ENCODE assay signal across 8 cellular contexts in genomic region chr5:177427211-177427822, GRCh38. TPM values are rescaled to one million over a fixed set of nuclear protein-coding genes. Genes with fewer than 3 reads are reported as not detected.
A peak's percentile ranks its signal among the peaks of the same experiment; 100 is the strongest.
DNase-seq lines count a peak whose midpoint lies in the region; ATAC-seq, FAIRE-seq and TF ChIP-seq lines count a peak whose summit lies in the region.

No MANE protein-coding gene starts in this region.

- TF ChIP-seq POLR2A in HCT116 (IDR thresholded peaks at IDR 0.05; ENCODE audit: borderline replicate concordance, extremely low read depth, insufficient read depth, insufficient read length) (no peak), HepG2 (IDR thresholded peaks at IDR 0.05; ENCODE audit: insufficient read depth in 1 of 2, low read depth in 2 of 2, low read length in 2 of 2) (no peak), upper lobe of left lung (IDR thresholded peaks at IDR 0.05) (no peak)

- H2AFZ ChIP-seq in HCT116 (ENCODE audit: low read depth, low read length, poor library complexity, severe bottlenecking) (no peak overlapping the region), astrocyte (ENCODE audit: low read depth, low read length) (no peak overlapping the region), HepG2 (ENCODE audit: low read length) (no peak overlapping the region)

- no peak for TF ChIP-seq RAD21 in HCT116 (IDR thresholded peaks at IDR 0.05; ENCODE audit: low read depth)
- TF ChIP-seq RAD21 in HepG2 (CRISPR knock-in tag; IDR thresholded peaks at IDR 0.05), result no peak

- WGBS in HepG2 (ENCODE audit: low lambda C conversion rate), result 1% methylated on average over 7 of the region's 11 CpGs
- 14% methylated on average over 11 of the region's 11 CpGs; no CpG with 5 or more reads in 1 of the 2 donors for WGBS in upper lobe of left lung, 2 donors

- H3K27ac ChIP-seq in HCT116 (ENCODE audit: low read depth, low read length), result peak overlapping the region; percentile 94
- H3K27ac ChIP-seq in astrocyte (ENCODE audit: low read depth, low read length), result peak overlapping the region; percentile 58
- peak overlapping the region; percentile 83 for H3K27ac ChIP-seq in HepG2 (ENCODE audit: extremely low read length, insufficient read depth, low read length)
- peak overlapping the region; percentile 90 to 94 (median 92) for H3K27ac ChIP-seq in upper lobe of left lung

- no peak for ATAC-seq in HCT116
- ATAC-seq in HepG2, result no peak
- ATAC-seq in upper lobe of left lung (ENCODE audit: low FRiP score in 2 of 2), result no peak

- H3K9ac ChIP-seq in HCT116 (ENCODE audit: low read length), result peak overlapping the region; percentile 98
- H3K9ac ChIP-seq in astrocyte (ENCODE audit: low read length), result peak overlapping the region; percentile 93
- peak overlapping the region; percentile 96 for H3K9ac ChIP-seq in HepG2 (ENCODE audit: insufficient read depth, low read depth, low read length)

- DNase-seq in AG10803 (ENCODE audit: low read depth), result no peak
- DNase-seq in HCT116 (ENCODE audit: low read depth, low spot score), result no peak
- DNase-seq in astrocyte (ENCODE audit: low read depth), result no peak
- DNase-seq in HepG2 (ENCODE audit: low spot score), result no peak
- DNase-seq in upper lobe of left lung, result no peak
- DNase-seq in NCI-H2081 treated with DMSO at 0.1 percent for 48 hours (lab: John Stamatoyannopoulos, UW), result no peak
- DNase-seq in GM19239 (ENCODE audit: insufficient read length, low spot score), result no peak
- no peak for DNase-seq in iPS-NIHi11 (ENCODE audit: low spot score)

- TF ChIP-seq EP300 in HepG2 (IDR thresholded peaks at IDR 0.05; ENCODE audit: low read depth in 2 of 2, low read length in 2 of 2) (no peak), HepG2 (CRISPR knock-in tag; IDR thresholded peaks at IDR 0.05; ENCODE audit: borderline replicate concordance) (no peak), upper lobe of left lung (IDR thresholded peaks at IDR 0.05) (no peak)

- peaks cover 6% of the 10 kb centered on the region for H3K27me3 Mint-ChIP-seq in astrocyte (ENCODE audit: low read depth, unreplicated experiment)

- peaks cover 4% of the 10 kb centered on the region for H3K36me3 Mint-ChIP-seq in astrocyte (ENCODE audit: low read depth, unreplicated experiment)

- no peak for FAIRE-seq in astrocyte (lab: Jason Lieb, UNC)
- FAIRE-seq in HepG2 (lab: Jason Lieb, UNC), result no peak
- no peak for FAIRE-seq in GM19239 (lab: Jason Lieb, UNC)

- peak overlapping the region; percentile 86 for H3K4me3 Mint-ChIP-seq in astrocyte (ENCODE audit: unreplicated experiment)

- H3K4me1 Mint-ChIP-seq in astrocyte (ENCODE audit: low read depth, unreplicated experiment), result peaks cover 9% of the 10 kb centered on the region

- CTCF ChIA-PET in HCT116 (lab: Charles Lee) (interaction anchor here (1.3 to 2.3 kb wide), 4 partner anchors 23 to 118 kb away, joined by 6 to 20 read pairs (median 9); no protein-coding TSS in a partner anchor), HepG2 (lab: Yijun Ruan, JAX; ENCODE audit: low intra/inter-chr PET ratio, low total read pairs) (interaction anchor here (1.2 kb wide), 1 partner anchor 28 kb away, joined by 5 read pairs; no protein-coding TSS in a partner anchor)

- intact Hi-C loops in HCT116 (cut with micrococcal nuclease), result no loop called here
- intact Hi-C loops in HepG2 (cut with micrococcal nuclease; ENCODE audit: unreplicated experiment), result no loop called here

- peak overlapping the region; percentile 50 for H3K27ac Mint-ChIP-seq in astrocyte (ENCODE audit: unreplicated experiment)

- peaks cover 15 to 28% of the 10 kb centered on the region in 2 experiments for H3K4me1 ChIP-seq in HCT116 (ENCODE audit: control insufficient read depth in 1 of 2, insufficient read depth in 2 of 2, low read length in 2 of 2)
- peaks cover 13% of the 10 kb centered on the region for H3K4me1 ChIP-seq in astrocyte (ENCODE audit: insufficient read depth, low read length)
- H3K4me1 ChIP-seq in HepG2 (ENCODE audit: insufficient read depth, low read length), result peaks cover 43% of the 10 kb centered on the region
- H3K4me1 ChIP-seq in upper lobe of left lung, result peaks cover 49 to 63% (median 57%) of the 10 kb centered on the region in 4 donors

- H3K4me3 ChIP-seq in AG10803 (ENCODE audit: low read length) (peak overlapping the region; percentile 74), HCT116 (replicated peaks in 1 of 2; ENCODE audit: low read depth in 1 of 2, low read length in 2 of 2) (peak overlapping the region; percentile 80 to 98), astrocyte (ENCODE audit: insufficient read depth, low read depth, low read length) (peak overlapping the region; percentile 76), HepG2 (replicated peaks in 1 of 3; ENCODE audit: insufficient read depth in 1 of 3, low read depth in 2 of 3, low read length in 3 of 3) (peak overlapping the region; percentile 69 to 87 (median 76)), upper lobe of left lung (peak overlapping the region; percentile 62 to 90 (median 85))

- H3K27me3 ChIP-seq in HCT116 (ENCODE audit: insufficient read depth, low read length), result no peaks in the 10 kb centered on the region
- no peaks in the 10 kb centered on the region for H3K27me3 ChIP-seq in astrocyte (ENCODE audit: insufficient read depth, low read length)
- H3K27me3 ChIP-seq in HepG2 (ENCODE audit: control insufficient read depth in 1 of 2, insufficient read depth in 2 of 2, low read length in 2 of 2), result peaks cover 0 to 9% of the 10 kb centered on the region in 2 experiments; a peak in 1 of 5 replicates
- no peaks in the 10 kb centered on the region for H3K27me3 ChIP-seq in upper lobe of left lung

- BruUV-seq in HCT116 (replicated peaks; lab: Mats Ljungman, UMichigan), result TSS peak; percentile 66
- TSS peak; percentile 74 for BruUV-seq in HepG2 (replicated peaks; lab: Mats Ljungman, UMichigan)

- peaks cover 7 to 13% of the 10 kb centered on the region in 2 experiments; a peak in 2 of 4 replicates for H3K36me3 ChIP-seq in HCT116 (ENCODE audit: control insufficient read depth in 1 of 2, insufficient read depth in 2 of 2, low read length in 2 of 2)
- H3K36me3 ChIP-seq in astrocyte (ENCODE audit: insufficient read depth, low read length), result no peaks in the 10 kb centered on the region
- peaks cover 3 to 8% of the 10 kb centered on the region in 2 experiments; a peak in 3 of 5 replicates for H3K36me3 ChIP-seq in HepG2 (replicated peaks in 1 of 2; ENCODE audit: control insufficient read depth in 1 of 2, insufficient read depth in 2 of 2, low read length in 2 of 2)
- peaks cover 2 to 21% (median 18%) of the 10 kb centered on the region in 4 donors for H3K36me3 ChIP-seq in upper lobe of left lung

- H3K79me2 ChIP-seq in HCT116 (ENCODE audit: insufficient read depth, low read length), result peaks cover 39% of the 10 kb centered on the region
- peaks cover 38% of the 10 kb centered on the region for H3K79me2 ChIP-seq in astrocyte (ENCODE audit: insufficient read depth, low read length)
- H3K79me2 ChIP-seq in HepG2 (ENCODE audit: insufficient read depth, low read length), result peaks cover 14% of the 10 kb centered on the region

- RAD21 ChIA-PET in HCT116 (lab: Charles Lee; ENCODE audit: low non-redundant PET in 1 of 2, low total read pairs in 2 of 2, uncharacterized antibody in 2 of 2, unreplicated experiment in 2 of 2), result interaction anchor here (1.4 to 1.7 kb wide), 2 partner anchors 23 to 37 kb away, joined by 3 read pairs; no protein-coding TSS in a partner anchor

- H4K20me1 ChIP-seq in HCT116 (ENCODE audit: insufficient read depth) (no peaks in the 10 kb centered on the region), astrocyte (ENCODE audit: insufficient read depth, low read length) (peaks cover 44% of the 10 kb centered on the region), HepG2 (ENCODE audit: insufficient read depth, low read length) (no peaks in the 10 kb centered on the region)

- no peak for TF ChIP-seq CTCF in AG10803 (conservative IDR thresholded peaks at IDR 0.05; ENCODE audit: low read length)
- TF ChIP-seq CTCF in HCT116 (IDR thresholded peaks at IDR 0.05 in 2 of 3, conservative IDR thresholded peaks at IDR 0.05 in 1 of 3; ENCODE audit: borderline replicate concordance in 1 of 3, insufficient read depth in 1 of 3, low read depth in 2 of 3, low read length in 2 of 3), result no peak
- TF ChIP-seq CTCF in astrocyte (IDR thresholded peaks at IDR 0.05; ENCODE audit: insufficient read depth, low read depth, low read length), result no peak
- 0 out of 2 replicates have a peak, but pooled peaks have one; percentile 0 for TF ChIP-seq CTCF in HepG2 (CRISPR knock-in tag; IDR thresholded peaks at IDR 0.05)
- TF ChIP-seq CTCF in upper lobe of left lung (IDR thresholded peaks at IDR 0.05), result no peak

- no peaks in the 10 kb centered on the region for H3K9me3 Mint-ChIP-seq in astrocyte (ENCODE audit: unreplicated experiment)

- H3K4me2 ChIP-seq in HCT116 (ENCODE audit: low read length) (peak overlapping the region; percentile 100), astrocyte (ENCODE audit: low read length) (peak overlapping the region; percentile 96), HepG2 (ENCODE audit: low read depth, low read length) (peak overlapping the region; percentile 95)

- H3K9me3 ChIP-seq in HCT116 (ENCODE audit: control insufficient read depth in 1 of 2, insufficient read depth in 1 of 2, low read depth in 1 of 2, low read length in 2 of 2) (no peaks in the 10 kb centered on the region), astrocyte (ENCODE audit: insufficient read depth, low read depth, low read length) (no peaks in the 10 kb centered on the region), HepG2 (ENCODE audit: low read length) (no peaks in the 10 kb centered on the region), upper lobe of left lung (no peaks in the 10 kb centered on the region)

- H3K9me2 ChIP-seq in HCT116 (ENCODE audit: insufficient read depth), result no peaks in the 10 kb centered on the region

- POLR2A ChIA-PET in HCT116 (lab: Charles Lee) (interaction anchor here (0.9 to 2.0 kb wide), 7 partner anchors 10 to 26 kb away, joined by 3 to 15 read pairs (median 7); no protein-coding TSS in a partner anchor), HepG2 (lab: Yijun Ruan, JAX) (interaction anchor here (1.1 to 2.9 kb wide), 12 partner anchors 9 to 60 kb away, joined by 3 to 30 read pairs (median 9); no protein-coding TSS in a partner anchor)

- in situ Hi-C loops in HepG2 (cut with HindIII; ENCODE audit: extremely low pct_ligation_motif_present, low pct_unique_long_range_greater_than_20kb), result no loop called here

RNA-seq across cellular contexts. Expression of gene GRK6, which starts 0.8 kb away (rescaled TPM):
- 89.3 TPM for total RNA-seq in HCT116 (2021; ENCODE audit: unreplicated experiment)
- 88.3 and 90.2 TPM in 2 replicates for polyA plus RNA-seq in HCT116 (2012)
- total RNA-seq in astrocyte, result 19.7 and 25.9 TPM in 2 replicates
- total RNA-seq in HepG2 (2016; rRNA removed; fragmentation: Illumina TruSeq; extraction: Trizol), result 16.1 and 19.9 TPM in 2 replicates
- 21.2 and 25.1 TPM in 2 replicates for total RNA-seq in HepG2 (2016; cell fraction: cytosol; rRNA removed; fragmentation: Illumina TruSeq; extraction: Trizol; ENCODE audit: low read depth)
- total RNA-seq in HepG2 (2016; cell fraction: insoluble cytoplasmic fraction; rRNA removed; fragmentation: Illumina TruSeq; extraction: Trizol), result 15.7 and 20.8 TPM in 2 replicates
- total RNA-seq in HepG2 (2016; cell fraction: membrane; rRNA removed; fragmentation: Illumina TruSeq; extraction: Trizol), result 43.3 and 44.5 TPM in 2 replicates
- 15.6 TPM in 2 replicates for total RNA-seq in HepG2 (2016; cell fraction: nucleus; rRNA removed; fragmentation: Illumina TruSeq; extraction: Trizol)
- polyA plus RNA-seq in HepG2 (2011; rRNA removed), result 13.2 and 17.4 TPM in 2 replicates
- polyA plus RNA-seq in HepG2 (2011; cell fraction: cytosol; rRNA removed), result 16.2 and 19.6 TPM in 2 replicates
- 21.6 and 24.6 TPM in 2 replicates for polyA plus RNA-seq in HepG2 (2011; cell fraction: nucleus; rRNA removed)
- 16.7 and 17.5 TPM in 2 replicates for polyA plus RNA-seq in HepG2 (2012)
- polyA plus RNA-seq in HepG2 (2016; cell fraction: cytosol; fragmentation: Illumina TruSeq; extraction: Trizol; ENCODE audit: low read depth), result 36.3 and 37.2 TPM in 2 replicates
- polyA plus RNA-seq in HepG2 (2016; cell fraction: insoluble cytoplasmic fraction; fragmentation: Illumina TruSeq; extraction: Trizol; ENCODE audit: low read depth), result 20.6 and 21.6 TPM in 2 replicates
- polyA plus RNA-seq in HepG2 (2016; cell fraction: membrane; fragmentation: Illumina TruSeq; extraction: Trizol; ENCODE audit: low read depth), result 45.6 and 48.4 TPM in 2 replicates
- 22.8 and 26.4 TPM in 2 replicates for polyA plus RNA-seq in HepG2 (2016; cell fraction: nucleus; fragmentation: Illumina TruSeq; extraction: Trizol; ENCODE audit: insufficient read depth, low read depth)
- polyA minus RNA-seq in HepG2 (2011; rRNA and poly(A)+ RNA removed; ENCODE audit: low replicate concordance), result 11.2 and 22.9 TPM in 2 replicates
- polyA minus RNA-seq in HepG2 (2011; cell fraction: cytosol; rRNA and poly(A)+ RNA removed), result 13.6 and 15.1 TPM in 2 replicates
- 19.2 and 24.9 TPM in 2 replicates for polyA minus RNA-seq in HepG2 (2011; cell fraction: nucleus; rRNA and poly(A)+ RNA removed)
- total RNA-seq in upper lobe of left lung, result 10 to 100 TPM; 26.8 to 85.9 (median 56.6) TPM

RNA-seq across cellular contexts. Expression of gene F12, which starts 18.0 kb away (rescaled TPM):
- total RNA-seq in HCT116 (2021; ENCODE audit: unreplicated experiment), result 30.0 TPM
- polyA plus RNA-seq in HCT116 (2012), result 46.8 and 58.1 TPM in 2 replicates
- total RNA-seq in astrocyte, result 2.8 and 3.0 TPM in 2 replicates
- 1.3 and 3.0 TPM in 2 replicates for total RNA-seq in HepG2 (2016; rRNA removed; fragmentation: Illumina TruSeq; extraction: Trizol)
- 1.9 and 3.1 TPM in 2 replicates for total RNA-seq in HepG2 (2016; cell fraction: cytosol; rRNA removed; fragmentation: Illumina TruSeq; extraction: Trizol; ENCODE audit: low read depth)
- 1.4 and 3.6 TPM in 2 replicates for total RNA-seq in HepG2 (2016; cell fraction: insoluble cytoplasmic fraction; rRNA removed; fragmentation: Illumina TruSeq; extraction: Trizol)
- 2.4 and 3.3 TPM in 2 replicates for total RNA-seq in HepG2 (2016; cell fraction: membrane; rRNA removed; fragmentation: Illumina TruSeq; extraction: Trizol)
- 2.3 and 3.0 TPM in 2 replicates for total RNA-seq in HepG2 (2016; cell fraction: nucleus; rRNA removed; fragmentation: Illumina TruSeq; extraction: Trizol)
- polyA plus RNA-seq in HepG2 (2011; rRNA removed), result 2.5 and 3.1 TPM in 2 replicates
- 1.5 and 3.0 TPM in 2 replicates for polyA plus RNA-seq in HepG2 (2011; cell fraction: cytosol; rRNA removed)
- polyA plus RNA-seq in HepG2 (2011; cell fraction: nucleus; rRNA removed), result 27.2 and 32.3 TPM in 2 replicates
- polyA plus RNA-seq in HepG2 (2012), result 3.6 and 10.3 TPM in 2 replicates
- polyA plus RNA-seq in HepG2 (2016; cell fraction: cytosol; fragmentation: Illumina TruSeq; extraction: Trizol; ENCODE audit: low read depth), result 3.7 and 5.9 TPM in 2 replicates
- 1.6 and 2.3 TPM in 2 replicates for polyA plus RNA-seq in HepG2 (2016; cell fraction: insoluble cytoplasmic fraction; fragmentation: Illumina TruSeq; extraction: Trizol; ENCODE audit: low read depth)
- 3.4 and 5.0 TPM in 2 replicates for polyA plus RNA-seq in HepG2 (2016; cell fraction: membrane; fragmentation: Illumina TruSeq; extraction: Trizol; ENCODE audit: low read depth)
- 6.6 and 9.9 TPM in 2 replicates for polyA plus RNA-seq in HepG2 (2016; cell fraction: nucleus; fragmentation: Illumina TruSeq; extraction: Trizol; ENCODE audit: insufficient read depth, low read depth)
- 2.5 and 2.6 TPM in 2 replicates for polyA minus RNA-seq in HepG2 (2011; rRNA and poly(A)+ RNA removed; ENCODE audit: low replicate concordance)
- 0.30 and 1.2 TPM in 2 replicates for polyA minus RNA-seq in HepG2 (2011; cell fraction: cytosol; rRNA and poly(A)+ RNA removed)
- 1.0 and 1.7 TPM in 2 replicates for polyA minus RNA-seq in HepG2 (2011; cell fraction: nucleus; rRNA and poly(A)+ RNA removed)
- total RNA-seq in upper lobe of left lung, result 1 to 10 TPM in 4 of 6 donors, under 1 TPM in 1, not detected in 1; 0.91 to 7.8 (median 2.1) TPM

RNA-seq across cellular contexts. Expression of gene PRR7, which starts 19.3 kb away (rescaled TPM):
- total RNA-seq in HCT116 (2021; ENCODE audit: unreplicated experiment) (39.9 TPM), astrocyte (9.9 TPM in 2 replicates), HepG2 (2016; rRNA removed; fragmentation: Illumina TruSeq; extraction: Trizol) (3.9 and 5.0 TPM in 2 replicates), upper lobe of left lung (1 to 10 TPM; 1.6 to 9.2 (median 3.4) TPM)
- 28.9 and 29.4 TPM in 2 replicates for polyA plus RNA-seq in HCT116 (2012)
- total RNA-seq in HepG2 (2016; cell fraction: cytosol; rRNA removed; fragmentation: Illumina TruSeq; extraction: Trizol; ENCODE audit: low read depth), result 16.0 and 17.8 TPM in 2 replicates
- total RNA-seq in HepG2 (2016; cell fraction: insoluble cytoplasmic fraction; rRNA removed; fragmentation: Illumina TruSeq; extraction: Trizol), result 3.2 and 5.8 TPM in 2 replicates
- 13.3 and 19.1 TPM in 2 replicates for total RNA-seq in HepG2 (2016; cell fraction: membrane; rRNA removed; fragmentation: Illumina TruSeq; extraction: Trizol)
- 2.0 and 2.5 TPM in 2 replicates for total RNA-seq in HepG2 (2016; cell fraction: nucleus; rRNA removed; fragmentation: Illumina TruSeq; extraction: Trizol)
- polyA plus RNA-seq in HepG2 (2011; rRNA removed), result 4.8 and 6.7 TPM in 2 replicates
- 6.4 and 16.7 TPM in 2 replicates for polyA plus RNA-seq in HepG2 (2011; cell fraction: cytosol; rRNA removed)
- polyA plus RNA-seq in HepG2 (2011; cell fraction: nucleus; rRNA removed), result 14.7 and 21.3 TPM in 2 replicates
- polyA plus RNA-seq in HepG2 (2012), result 1.5 and 3.1 TPM in 2 replicates
- polyA plus RNA-seq in HepG2 (2016; cell fraction: cytosol; fragmentation: Illumina TruSeq; extraction: Trizol; ENCODE audit: low read depth), result 20.2 and 21.6 TPM in 2 replicates
- polyA plus RNA-seq in HepG2 (2016; cell fraction: insoluble cytoplasmic fraction; fragmentation: Illumina TruSeq; extraction: Trizol; ENCODE audit: low read depth), result 4.9 and 5.8 TPM in 2 replicates
- polyA plus RNA-seq in HepG2 (2016; cell fraction: membrane; fragmentation: Illumina TruSeq; extraction: Trizol; ENCODE audit: low read depth), result 16.9 and 17.7 TPM in 2 replicates
- 5.8 and 6.9 TPM in 2 replicates for polyA plus RNA-seq in HepG2 (2016; cell fraction: nucleus; fragmentation: Illumina TruSeq; extraction: Trizol; ENCODE audit: insufficient read depth, low read depth)
- polyA minus RNA-seq in HepG2 (2011; rRNA and poly(A)+ RNA removed; ENCODE audit: low replicate concordance), result 0.94 and 6.4 TPM in 2 replicates
- polyA minus RNA-seq in HepG2 (2011; cell fraction: cytosol; rRNA and poly(A)+ RNA removed), result 3.2 and 5.0 TPM in 2 replicates
- 1.1 and 1.4 TPM in 2 replicates for polyA minus RNA-seq in HepG2 (2011; cell fraction: nucleus; rRNA and poly(A)+ RNA removed)

RNA-seq across cellular contexts. Expression of gene PFN3, which starts 26.9 kb away (rescaled TPM):
- total RNA-seq in HCT116 (2021; ENCODE audit: unreplicated experiment) (not detected), astrocyte (not detected in 2 replicates), HepG2 (2016; rRNA removed; fragmentation: Illumina TruSeq; extraction: Trizol) (not detected in 2 replicates), upper lobe of left lung (not detected)
- not detected in 2 replicates for polyA plus RNA-seq in HCT116 (2012)
- not detected in 2 replicates for total RNA-seq in HepG2 (2016; cell fraction: cytosol; rRNA removed; fragmentation: Illumina TruSeq; extraction: Trizol; ENCODE audit: low read depth)
- not detected in 2 replicates for total RNA-seq in HepG2 (2016; cell fraction: insoluble cytoplasmic fraction; rRNA removed; fragmentation: Illumina TruSeq; extraction: Trizol)
- total RNA-seq in HepG2 (2016; cell fraction: membrane; rRNA removed; fragmentation: Illumina TruSeq; extraction: Trizol), result not detected in 2 replicates
- total RNA-seq in HepG2 (2016; cell fraction: nucleus; rRNA removed; fragmentation: Illumina TruSeq; extraction: Trizol), result not detected in 2 replicates
- polyA plus RNA-seq in HepG2 (2011; rRNA removed), result not detected in 2 replicates
- polyA plus RNA-seq in HepG2 (2011; cell fraction: cytosol; rRNA removed), result not detected in 2 replicates
- not detected in 2 replicates for polyA plus RNA-seq in HepG2 (2011; cell fraction: nucleus; rRNA removed)
- not detected in 2 replicates for polyA plus RNA-seq in HepG2 (2012)
- polyA plus RNA-seq in HepG2 (2016; cell fraction: cytosol; fragmentation: Illumina TruSeq; extraction: Trizol; ENCODE audit: low read depth), result not detected in 2 replicates
- not detected in 2 replicates for polyA plus RNA-seq in HepG2 (2016; cell fraction: insoluble cytoplasmic fraction; fragmentation: Illumina TruSeq; extraction: Trizol; ENCODE audit: low read depth)
- polyA plus RNA-seq in HepG2 (2016; cell fraction: membrane; fragmentation: Illumina TruSeq; extraction: Trizol; ENCODE audit: low read depth), result not detected in 2 replicates
- not detected in 2 replicates for polyA plus RNA-seq in HepG2 (2016; cell fraction: nucleus; fragmentation: Illumina TruSeq; extraction: Trizol; ENCODE audit: insufficient read depth, low read depth)
- polyA minus RNA-seq in HepG2 (2011; rRNA and poly(A)+ RNA removed; ENCODE audit: low replicate concordance), result not detected in 2 replicates
- polyA minus RNA-seq in HepG2 (2011; cell fraction: cytosol; rRNA and poly(A)+ RNA removed), result not detected in 2 replicates
- polyA minus RNA-seq in HepG2 (2011; cell fraction: nucleus; rRNA and poly(A)+ RNA removed), result not detected in 2 replicates

RNA-seq across cellular contexts. Expression of gene SLC34A1, which starts 43.1 kb away (rescaled TPM):
- total RNA-seq in HCT116 (2021; ENCODE audit: unreplicated experiment) (not detected), astrocyte (not detected in 2 replicates), HepG2 (2016; rRNA removed; fragmentation: Illumina TruSeq; extraction: Trizol) (0.20 TPM in 1 of 2 replicates, not detected in the other), upper lobe of left lung (not detected)
- 0.02 and 0.09 TPM in 2 replicates for polyA plus RNA-seq in HCT116 (2012)
- total RNA-seq in HepG2 (2016; cell fraction: cytosol; rRNA removed; fragmentation: Illumina TruSeq; extraction: Trizol; ENCODE audit: low read depth), result not detected in 2 replicates
- total RNA-seq in HepG2 (2016; cell fraction: insoluble cytoplasmic fraction; rRNA removed; fragmentation: Illumina TruSeq; extraction: Trizol), result not detected in 2 replicates
- not detected in 2 replicates for total RNA-seq in HepG2 (2016; cell fraction: membrane; rRNA removed; fragmentation: Illumina TruSeq; extraction: Trizol)
- total RNA-seq in HepG2 (2016; cell fraction: nucleus; rRNA removed; fragmentation: Illumina TruSeq; extraction: Trizol), result not detected in 2 replicates
- polyA plus RNA-seq in HepG2 (2011; rRNA removed), result 0.03 TPM in 2 replicates
- 0.03 TPM in 1 of 2 replicates, not detected in the other for polyA plus RNA-seq in HepG2 (2011; cell fraction: cytosol; rRNA removed)
- polyA plus RNA-seq in HepG2 (2011; cell fraction: nucleus; rRNA removed), result 0.21 and 0.24 TPM in 2 replicates
- not detected in 2 replicates for polyA plus RNA-seq in HepG2 (2012)
- not detected in 2 replicates for polyA plus RNA-seq in HepG2 (2016; cell fraction: cytosol; fragmentation: Illumina TruSeq; extraction: Trizol; ENCODE audit: low read depth)
- not detected in 2 replicates for polyA plus RNA-seq in HepG2 (2016; cell fraction: insoluble cytoplasmic fraction; fragmentation: Illumina TruSeq; extraction: Trizol; ENCODE audit: low read depth)
- polyA plus RNA-seq in HepG2 (2016; cell fraction: membrane; fragmentation: Illumina TruSeq; extraction: Trizol; ENCODE audit: low read depth), result not detected in 2 replicates
- not detected in 2 replicates for polyA plus RNA-seq in HepG2 (2016; cell fraction: nucleus; fragmentation: Illumina TruSeq; extraction: Trizol; ENCODE audit: insufficient read depth, low read depth)
- not detected in 2 replicates for polyA minus RNA-seq in HepG2 (2011; rRNA and poly(A)+ RNA removed; ENCODE audit: low replicate concordance)
- 1.4 TPM in 1 of 2 replicates, not detected in the other for polyA minus RNA-seq in HepG2 (2011; cell fraction: cytosol; rRNA and poly(A)+ RNA removed)
- not detected in 2 replicates for polyA minus RNA-seq in HepG2 (2011; cell fraction: nucleus; rRNA and poly(A)+ RNA removed)
